Comparison of ENCODE assay signal across 9 cellular contexts in genomic region chr7:150755473-150756099, GRCh38. TPM values are rescaled to one million over a fixed set of nuclear protein-coding genes. Genes with fewer than 3 reads are reported as not detected.
A peak's percentile ranks its signal among the peaks of the same experiment; 100 is the strongest.
DNase-seq lines count a peak whose midpoint lies in the region; FAIRE-seq and TF ChIP-seq lines count a peak whose summit lies in the region.
"Had no signal": no experiment of that assay in that cellular context is flagged by ENCODE, and none has a peak within 500 bp of the region (broad histone marks: within the 10 kb centered on the region; RNA-seq: fewer than 3 reads in every experiment).

No MANE protein-coding gene starts in this region.

- H2AFZ ChIP-seq in Loucy (ENCODE audit: low read length), result no peak overlapping the region

- H3K27me3 ChIP-seq in Loucy (ENCODE audit: insufficient read depth, low read length, poor library complexity, severe bottlenecking) (no peaks in the 10 kb centered on the region), spleen (replicated peaks in 1 of 7) (no peaks in the 10 kb centered on the region)
- H3K27me3 ChIP-seq: SJSA1 had no signal

- peak overlapping the region; percentile 54 to 82 (median 75) for H3K27ac ChIP-seq in spleen
- H3K27ac ChIP-seq: SJSA1 had no signal

- FAIRE-seq in GM12892 (lab: Jason Lieb, UNC), result peak; percentile 78

- intact Hi-C loops in spleen (cut with DNase I; ENCODE audit: low total_unique reads), result loop anchor here (2.0 kb wide), 1 partner anchor 307 kb away; no protein-coding TSS in a partner anchor

- H3K79me2 ChIP-seq in Loucy (ENCODE audit: insufficient read depth, low read length), result no peaks in the 10 kb centered on the region

- H3K9ac ChIP-seq in Loucy (ENCODE audit: low read depth, low read length, poor library complexity, severe bottlenecking), result peak overlapping the region; percentile 65

- 30 to 47% (median 34%) methylated on average over 4 of the region's 4 CpGs for WGBS in spleen, 5 donors

- H3K27ac Mint-ChIP-seq in glutamatergic neuron (ENCODE audit: unreplicated experiment) (no peak overlapping the region), mesothelial cell of epicardium (no peak overlapping the region)

- no peaks in the 10 kb centered on the region for H4K20me1 ChIP-seq in Loucy (ENCODE audit: insufficient read depth, low read length, poor library complexity, severe bottlenecking)

- H3K36me3 ChIP-seq in Loucy (ENCODE audit: insufficient read depth, low read length) (no peaks in the 10 kb centered on the region), spleen (no peaks in the 10 kb centered on the region)
- H3K36me3 ChIP-seq: SJSA1 had no signal

- TF ChIP-seq CTCF in Loucy (conservative IDR thresholded peaks at IDR 0.05; ENCODE audit: low read length), result no peak
- peak in 1 of 11 experiments; percentile 8 for TF ChIP-seq CTCF in spleen (IDR thresholded peaks at IDR 0.05 in 8 of 11, conservative IDR thresholded peaks at IDR 0.05 in 3 of 11)
- no peak for TF ChIP-seq CTCF in glutamatergic neuron (IDR thresholded peaks at IDR 0.05; ENCODE audit: partially characterized antibody, unreplicated experiment)
- no peak for TF ChIP-seq CTCF in mesothelial cell of epicardium (IDR thresholded peaks at IDR 0.05; ENCODE audit: unreplicated experiment)

- no peaks in the 10 kb centered on the region for H3K9me3 ChIP-seq in Loucy (ENCODE audit: insufficient read depth, low read depth, low read length)
- peaks cover 0 to 5% (median 0%) of the 10 kb centered on the region in 8 donors for H3K9me3 ChIP-seq in spleen
- H3K9me3 ChIP-seq: SJSA1 had no signal

- peaks cover 3% of the 10 kb centered on the region for H3K27me3 Mint-ChIP-seq in glutamatergic neuron (ENCODE audit: unreplicated experiment)
- H3K27me3 Mint-ChIP-seq in mesothelial cell of epicardium (ENCODE audit: low read depth), result peaks cover 37% of the 10 kb centered on the region

- H3K4me2 ChIP-seq in Loucy (ENCODE audit: low read depth, low read length, poor library complexity, severe bottlenecking), result peak overlapping the region; percentile 80

- H3K4me3 Mint-ChIP-seq in glutamatergic neuron (ENCODE audit: unreplicated experiment) (no peak overlapping the region), mesothelial cell of epicardium (no peak overlapping the region)

- peak overlapping the region; percentile 61 for H3K4me3 ChIP-seq in Loucy (ENCODE audit: low read length, poor library complexity, severe bottlenecking)
- no peak overlapping the region for H3K4me3 ChIP-seq in spleen
- H3K4me3 ChIP-seq: SJSA1 had no signal

- no peaks in the 10 kb centered on the region for H3K36me3 Mint-ChIP-seq in glutamatergic neuron (ENCODE audit: unreplicated experiment)
- no peaks in the 10 kb centered on the region for H3K36me3 Mint-ChIP-seq in mesothelial cell of epicardium

- no peaks in the 10 kb centered on the region for H3K9me2 ChIP-seq in Loucy (replicated peaks; ENCODE audit: low read depth, low read length)

- DNase-seq in GM12892 (ENCODE audit: insufficient read length) (no peak), spleen (no peak), glomerular visceral epithelial cell (ENCODE audit: extremely low spot score) (no peak), glutamatergic neuron (no peak), mesothelial cell of epicardium (ENCODE audit: low spot score in 2 of 2, unreplicated experiment in 2 of 2) (no peak), NCI-H82 (lab: John Stamatoyannopoulos, UW) (no peak)
- DNase-seq in activated gamma-delta T cell treated with anti-CD3 and anti-CD28 coated beads, Interleukin-2, amount 50 U/mL, for 16 hours (ENCODE audit: low read depth), result peak; percentile 62

- H3F3A ChIP-seq in Loucy (ENCODE audit: low read depth), result peaks cover 9% of the 10 kb centered on the region; the same call in 1 of the 2 replicates

- no peaks in the 10 kb centered on the region for H3K9me3 Mint-ChIP-seq in glutamatergic neuron (ENCODE audit: unreplicated experiment)
- no peaks in the 10 kb centered on the region for H3K9me3 Mint-ChIP-seq in mesothelial cell of epicardium

- H3K4me1 ChIP-seq in Loucy (ENCODE audit: insufficient read depth, low read length, poor library complexity, severe bottlenecking), result peaks cover 34% of the 10 kb centered on the region
- peaks cover 13 to 64% (median 32%) of the 10 kb centered on the region in 6 donors for H3K4me1 ChIP-seq in spleen
- H3K4me1 ChIP-seq: SJSA1 had no signal

- TF ChIP-seq POLR2A in GM12892 (IDR thresholded peaks at IDR 0.05; ENCODE audit: low read depth, low read length) (no peak), spleen (IDR thresholded peaks at IDR 0.05) (no peak)

- no peaks in the 10 kb centered on the region for H3K4me1 Mint-ChIP-seq in glutamatergic neuron (ENCODE audit: low read depth, unreplicated experiment)
- no peaks in the 10 kb centered on the region for H3K4me1 Mint-ChIP-seq in mesothelial cell of epicardium

RNA-seq across cellular contexts. Expression of gene GIMAP5, which starts 18.4 kb away (rescaled TPM):
- polyA plus RNA-seq in GM12892 (2012; ENCODE audit: missing spikeins), result 25.7 TPM
- total RNA-seq in spleen, result 100 to 1,000 TPM in 3 of 7 donors, 10 to 100 TPM in 4; 34.0 to 183 (median 90.6) TPM
- polyA plus RNA-seq in spleen, result 100 to 1,000 TPM in 1 of 3 donors, 10 to 100 TPM in 2; 70.2 to 114 (median 75.9) TPM
- total RNA-seq in glutamatergic neuron (ENCODE audit: unreplicated experiment), result not detected
- total RNA-seq in mesothelial cell of epicardium, result not detected in 3 replicates
- total RNA-seq: SJSA1 had no signal

RNA-seq across cellular contexts. Expression of gene GIMAP1, which starts 39.2 kb away (rescaled TPM):
- 1.3 TPM for polyA plus RNA-seq in GM12892 (2012; ENCODE audit: missing spikeins)
- total RNA-seq in spleen (10 to 100 TPM; 16.4 to 61.2 (median 48.1) TPM), glutamatergic neuron (ENCODE audit: unreplicated experiment) (not detected), mesothelial cell of epicardium (not detected in 3 replicates)
- polyA plus RNA-seq in spleen, result 10 to 100 TPM in 2 of 3 donors, 1 to 10 TPM in 1; 8.7 to 31.2 (median 14.1) TPM
- total RNA-seq: SJSA1 had no signal

RNA-seq across cellular contexts. Expression of gene TMEM176B, which starts 44.6 kb away (rescaled TPM):
- not detected for polyA plus RNA-seq in GM12892 (2012; ENCODE audit: missing spikeins)
- 100 to 1,000 TPM in 3 of 7 donors, 10 to 100 TPM in 4; 56.1 to 107 (median 75.5) TPM for total RNA-seq in spleen
- 100 to 1,000 TPM in 1 of 3 donors, 10 to 100 TPM in 2; 70.0 to 101 (median 88.9) TPM for polyA plus RNA-seq in spleen
- 0.44 TPM for total RNA-seq in glutamatergic neuron (ENCODE audit: unreplicated experiment)
- total RNA-seq in mesothelial cell of epicardium, result 1.9 to 2.8 TPM (median 2.3 TPM) in 3 replicates
- total RNA-seq: SJSA1 had no signal

RNA-seq across cellular contexts. Expression of gene TMEM176A, which starts 45.0 kb away (rescaled TPM):
- not detected for polyA plus RNA-seq in GM12892 (2012; ENCODE audit: missing spikeins)
- total RNA-seq in spleen (10 to 100 TPM; 28.6 to 84.6 (median 57.1) TPM), glutamatergic neuron (ENCODE audit: unreplicated experiment) (1.3 TPM), mesothelial cell of epicardium (2.5 to 3.6 TPM (median 3.1 TPM) in 3 replicates)
- polyA plus RNA-seq in spleen, result 10 to 100 TPM; 52.5 to 77.9 (median 62.9) TPM
- total RNA-seq: SJSA1 had no signal

Comparison
In these comparisons a context has a peak if more than half of its experiments do, and no peak if none do; other contexts are left out.
1. RNA of gene GIMAP5, which starts 18.4 kb away (total RNA-seq): 34.0 to 183 TPM in spleen; not detected in glutamatergic neuron (single experiment) and not detected in mesothelial cell of epicardium; every median in the first group is over 10 times any median in the second.
2. RNA of gene GIMAP1, which starts 39.2 kb away (total RNA-seq): 16.4 to 61.2 TPM in spleen; not detected in glutamatergic neuron (single experiment) and not detected in mesothelial cell of epicardium; every median in the first group is over 10 times any median in the second.
3. RNA of gene TMEM176B, which starts 44.6 kb away (total RNA-seq): 56.1 to 107 TPM in spleen; 1.9 to 2.8 TPM in mesothelial cell of epicardium and 0.44 TPM in glutamatergic neuron (single experiment); every median in the first group is over 10 times any median in the second.